Comparison of ENCODE assay signal across 13 cellular contexts in genomic region chr16:8905795-8906591, GRCh38. TPM values are rescaled to one million over a fixed set of nuclear protein-coding genes. Genes with fewer than 3 reads are reported as not detected.
A peak's percentile ranks its signal among the peaks of the same experiment; 100 is the strongest.
DNase-seq lines count a peak whose midpoint lies in the region; TF ChIP-seq lines count a peak whose summit lies in the region.
"Had no signal": no experiment of that assay in that cellular context is flagged by ENCODE, and none has a peak within 500 bp of the region (broad histone marks: within the 10 kb centered on the region; RNA-seq: fewer than 3 reads in every experiment).

No MANE protein-coding gene starts in this region.

- DNase-seq in activated CD4-positive, alpha-beta memory T cell treated with anti-CD3 and anti-CD28 coated beads for 36 hours = no peak
- DNase-seq in activated CD4-positive, alpha-beta memory T cell treated with anti-CD3 and anti-CD28 coated beads, Interleukin-2, amount 10 ng/mL, durations not matched to agents 7 days and 5 days = no peak
- no peak for DNase-seq in NB4 (ENCODE audit: low read depth)
- DNase-seq in endodermal cell = peak; percentile 74
- no peak for DNase-seq in retinal pigment epithelial cell (ENCODE audit: low read depth)
- no peak for DNase-seq in NCI-H1436 (lab: John Stamatoyannopoulos, UW)
- no peak for DNase-seq in AML-193 (lab: John Stamatoyannopoulos, UW)
- no peak for DNase-seq in GDM1 (lab: John Stamatoyannopoulos, UW)
- DNase-seq: central memory CD4-positive, alpha-beta T cell; left colon; RPMI8226 had no signal

- H3K9me3 ChIP-seq in endodermal cell (ENCODE audit: control insufficient read depth, low read length) = no peaks in the 10 kb centered on the region

- H3K9me3 Mint-ChIP-seq in activated CD4-positive, alpha-beta memory T cell treated with anti-CD3 and anti-CD28 coated beads for 36 hours = no peaks in the 10 kb centered on the region
- H3K9me3 Mint-ChIP-seq in activated CD4-positive, alpha-beta memory T cell treated with anti-CD3 and anti-CD28 coated beads, Interleukin-2, amount 10 ng/mL, durations not matched to agents 7 days and 5 days = no peaks in the 10 kb centered on the region
- no peaks in the 10 kb centered on the region for H3K9me3 Mint-ChIP-seq in endodermal cell
- H3K9me3 Mint-ChIP-seq: stimulated activated memory B cell treated with anti-CD40 and anti-IgM and Interleukin-4, amounts not matched to agents 10 μg/mL and 1 μg/mL and 100 μg/mL, for 72 hours had no signal

- WGBS in endodermal cell (ENCODE audit: insufficient coverage in 1 of 2, insufficient read length in 1 of 2), 2 experiments = 87 to 93% methylated on average over 12 to 14 of the region's 14 CpGs

- H3K9ac ChIP-seq in endodermal cell (ENCODE audit: extremely low read depth, low read length, poor library complexity, severe bottlenecking) = no peak overlapping the region

- intact Hi-C loops in activated CD4-positive, alpha-beta memory T cell treated with anti-CD3 and anti-CD28 coated beads for 36 hours (cut with micrococcal nuclease) = loop anchor here (1.0 kb wide), 1 partner anchor 30 kb away; no protein-coding TSS in a partner anchor

- H3K4me1 Mint-ChIP-seq in activated CD4-positive, alpha-beta memory T cell treated with anti-CD3 and anti-CD28 coated beads for 36 hours (ENCODE audit: low read depth) = peaks cover 22% of the 10 kb centered on the region
- H3K4me1 Mint-ChIP-seq in activated CD4-positive, alpha-beta memory T cell treated with anti-CD3 and anti-CD28 coated beads, Interleukin-2, amount 10 ng/mL, durations not matched to agents 7 days and 5 days = peaks cover 32% of the 10 kb centered on the region
- H3K4me1 Mint-ChIP-seq in endodermal cell = peaks cover 27% of the 10 kb centered on the region
- H3K4me1 Mint-ChIP-seq: stimulated activated memory B cell treated with anti-CD40 and anti-IgM and Interleukin-4, amounts not matched to agents 10 μg/mL and 1 μg/mL and 100 μg/mL, for 72 hours had no signal

- peaks cover 69% of the 10 kb centered on the region for H3K36me3 Mint-ChIP-seq in activated CD4-positive, alpha-beta memory T cell treated with anti-CD3 and anti-CD28 coated beads for 36 hours
- peaks cover 88% of the 10 kb centered on the region for H3K36me3 Mint-ChIP-seq in activated CD4-positive, alpha-beta memory T cell treated with anti-CD3 and anti-CD28 coated beads, Interleukin-2, amount 10 ng/mL, durations not matched to agents 7 days and 5 days (ENCODE audit: low read depth)
- H3K36me3 Mint-ChIP-seq in endodermal cell (ENCODE audit: low read depth) = peaks cover 78% of the 10 kb centered on the region

- no peaks in the 10 kb centered on the region for H3K27me3 ChIP-seq in endodermal cell (ENCODE audit: control insufficient read depth, insufficient read depth, low read length, poor library complexity, severe bottlenecking)

- no peak overlapping the region for H3K27ac ChIP-seq in endodermal cell (ENCODE audit: low read depth, low read length)

- H3K27ac Mint-ChIP-seq in activated CD4-positive, alpha-beta memory T cell treated with anti-CD3 and anti-CD28 coated beads for 36 hours = peak overlapping the region; percentile 23
- no peak overlapping the region for H3K27ac Mint-ChIP-seq in activated CD4-positive, alpha-beta memory T cell treated with anti-CD3 and anti-CD28 coated beads, Interleukin-2, amount 10 ng/mL, durations not matched to agents 7 days and 5 days
- H3K27ac Mint-ChIP-seq in endodermal cell = peak overlapping the region; percentile 67

- peaks cover 95% of the 10 kb centered on the region for H3K36me3 ChIP-seq in endodermal cell (ENCODE audit: control insufficient read depth, insufficient read depth, low read length)

- no peaks in the 10 kb centered on the region for H3K27me3 Mint-ChIP-seq in activated CD4-positive, alpha-beta memory T cell treated with anti-CD3 and anti-CD28 coated beads for 36 hours
- no peaks in the 10 kb centered on the region for H3K27me3 Mint-ChIP-seq in activated CD4-positive, alpha-beta memory T cell treated with anti-CD3 and anti-CD28 coated beads, Interleukin-2, amount 10 ng/mL, durations not matched to agents 7 days and 5 days
- no peaks in the 10 kb centered on the region for H3K27me3 Mint-ChIP-seq in endodermal cell (ENCODE audit: insufficient read depth)
- H3K27me3 Mint-ChIP-seq: stimulated activated memory B cell treated with anti-CD40 and anti-IgM and Interleukin-4, amounts not matched to agents 10 μg/mL and 1 μg/mL and 100 μg/mL, for 72 hours had no signal

- TF ChIP-seq CTCF in NB4 (IDR thresholded peaks at IDR 0.05; ENCODE audit: low read depth, low read length) (peak; percentile 14), endodermal cell (conservative IDR thresholded peaks at IDR 0.05) (peak; percentile 74), retinal pigment epithelial cell (conservative IDR thresholded peaks at IDR 0.05; ENCODE audit: low read depth, low read length) (peak; percentile 40)

- peaks cover 17% of the 10 kb centered on the region for H3K4me1 ChIP-seq in endodermal cell (ENCODE audit: control insufficient read depth, insufficient read depth, low read length)

- H3K4me3 Mint-ChIP-seq in activated CD4-positive, alpha-beta memory T cell treated with anti-CD3 and anti-CD28 coated beads for 36 hours = no peak overlapping the region
- H3K4me3 Mint-ChIP-seq in activated CD4-positive, alpha-beta memory T cell treated with anti-CD3 and anti-CD28 coated beads, Interleukin-2, amount 10 ng/mL, durations not matched to agents 7 days and 5 days = no peak overlapping the region
- H3K4me3 Mint-ChIP-seq in endodermal cell = no peak overlapping the region
- H3K4me3 Mint-ChIP-seq: stimulated activated memory B cell treated with anti-CD40 and anti-IgM and Interleukin-4, amounts not matched to agents 10 μg/mL and 1 μg/mL and 100 μg/mL, for 72 hours had no signal

- TF ChIP-seq POLR2A in NB4 (IDR thresholded peaks at IDR 0.05; ENCODE audit: extremely low read depth, insufficient read length) = no peak

- POLR2A ChIA-PET in activated CD4-positive, alpha-beta memory T cell treated with anti-CD3 and anti-CD28 coated beads for 36 hours (lab: Charles Lee) = no interaction called here
- POLR2A ChIA-PET in activated CD4-positive, alpha-beta memory T cell treated with anti-CD3 and anti-CD28 coated beads, Interleukin-2, amount 10 ng/mL, durations not matched to agents 7 days and 5 days (lab: Charles Lee) = no interaction called here

- CTCF ChIA-PET in activated CD4-positive, alpha-beta memory T cell treated with anti-CD3 and anti-CD28 coated beads for 36 hours (lab: Charles Lee) = interaction anchor here (0.7 to 4.7 kb wide), 5 partner anchors 10 to 103 kb away, joined by 3 to 27 read pairs (median 3); partner anchors contain the start of gene CARHSP1
- CTCF ChIA-PET in activated CD4-positive, alpha-beta memory T cell treated with anti-CD3 and anti-CD28 coated beads, Interleukin-2, amount 10 ng/mL, durations not matched to agents 7 days and 5 days (lab: Charles Lee) = interaction anchor here (1.0 to 11.7 kb wide), 6 partner anchors 9 to 103 kb away, joined by 3 to 82 read pairs (median 4); no protein-coding TSS in a partner anchor

- H3K4me3 ChIP-seq in NB4 (ENCODE audit: low read depth, low read length) (no peak overlapping the region), endodermal cell (ENCODE audit: low read length) (no peak overlapping the region), retinal pigment epithelial cell (ENCODE audit: low read length) (no peak overlapping the region)

RNA-seq across cellular contexts. Expression of gene LITAFD, which starts 23.8 kb away (rescaled TPM):
- not detected for total RNA-seq in activated CD4-positive, alpha-beta memory T cell treated with anti-CD3 and anti-CD28 coated beads for 36 hours
- total RNA-seq in activated CD4-positive, alpha-beta memory T cell treated with anti-CD3 and anti-CD28 coated beads, Interleukin-2, amount 10 ng/mL, durations not matched to agents 7 days and 5 days = not detected
- total RNA-seq in endodermal cell = not detected
- not detected for polyA plus RNA-seq in endodermal cell (2013, experiment 1 of 2)
- not detected for polyA plus RNA-seq in endodermal cell (2013, experiment 2 of 2)
- total RNA-seq: frontal cortex, left colon had no signal

RNA-seq across cellular contexts. Expression of gene CARHSP1, which starts 37.2 kb away (rescaled TPM):
- 10 to 100 TPM; 64.9 to 73.1 TPM for total RNA-seq in activated CD4-positive, alpha-beta memory T cell treated with anti-CD3 and anti-CD28 coated beads for 36 hours
- total RNA-seq in activated CD4-positive, alpha-beta memory T cell treated with anti-CD3 and anti-CD28 coated beads, Interleukin-2, amount 10 ng/mL, durations not matched to agents 7 days and 5 days = 100 to 1,000 TPM; 168 to 179 TPM
- total RNA-seq in endodermal cell = 100 to 1,000 TPM; 233 to 275 TPM
- 183 TPM for polyA plus RNA-seq in endodermal cell (2013, experiment 1 of 2)
- 179 TPM for polyA plus RNA-seq in endodermal cell (2013, experiment 2 of 2)

RNA-seq across cellular contexts. Expression of gene USP7, which starts 57.7 kb away (rescaled TPM):
- total RNA-seq in activated CD4-positive, alpha-beta memory T cell treated with anti-CD3 and anti-CD28 coated beads for 36 hours = 100 to 1,000 TPM; 154 to 170 TPM
- total RNA-seq in activated CD4-positive, alpha-beta memory T cell treated with anti-CD3 and anti-CD28 coated beads, Interleukin-2, amount 10 ng/mL, durations not matched to agents 7 days and 5 days = 100 to 1,000 TPM; 162 to 166 TPM
- total RNA-seq in endodermal cell = 100 to 1,000 TPM; 114 to 140 TPM
- 101 TPM for polyA plus RNA-seq in endodermal cell (2013, experiment 1 of 2)
- polyA plus RNA-seq in endodermal cell (2013, experiment 2 of 2) = 95.6 TPM

Comparison
In these comparisons a context has a peak if more than half of its experiments do, and no peak if none do; other contexts are left out.
1. CTCF ChIP-seq: peak in every context shown above with its lines; median percentile 74 in endodermal cell; 40 in retinal pigment epithelial cell; 14 in NB4.